Comparison of ENCODE assay signal across 8 cellular contexts in genomic region chr11:67438121-67438902, GRCh38. TPM values are rescaled to one million over a fixed set of nuclear protein-coding genes. Genes with fewer than 3 reads are reported as not detected.
DNase-seq lines count a peak whose midpoint lies in the region; ATAC-seq and TF ChIP-seq lines count a peak whose summit lies in the region.

No MANE protein-coding gene starts in this region.

- no peak for TF ChIP-seq CTCF in Loucy (conservative IDR thresholded peaks at IDR 0.05; ENCODE audit: low read length)
- no peak for TF ChIP-seq CTCF in lower lobe of right lung (IDR thresholded peaks at IDR 0.05)

- H3K79me2 ChIP-seq in Loucy (ENCODE audit: insufficient read depth, low read length): peaks cover 69% of the 10 kb centered on the region

- peak overlapping the region; percentile 100 for H3K4me3 ChIP-seq in Loucy (ENCODE audit: low read length, poor library complexity, severe bottlenecking)
- peak overlapping the region; percentile 50 for H3K4me3 ChIP-seq in lower lobe of right lung

- peak overlapping the region; percentile 90 for H3K4me2 ChIP-seq in Loucy (ENCODE audit: low read depth, low read length, poor library complexity, severe bottlenecking)

- peak overlapping the region; percentile 100 for H3K9ac ChIP-seq in Loucy (ENCODE audit: low read depth, low read length, poor library complexity, severe bottlenecking)

- H4K20me1 ChIP-seq in Loucy (ENCODE audit: insufficient read depth, low read length, poor library complexity, severe bottlenecking): peaks cover 35% of the 10 kb centered on the region

- no peak overlapping the region for H2AFZ ChIP-seq in Loucy (ENCODE audit: low read length)

- H3F3A ChIP-seq in Loucy (ENCODE audit: low read depth): 0 out of 2 replicates have a peak, but pooled peaks cover 2% of the 10 kb centered on the region

- DNase-seq in activated T-cell treated with anti-CD3 and anti-CD28 coated beads for 4 hours (peak; percentile 65), lower lobe of right lung (no peak), COR-L47 (lab: John Stamatoyannopoulos, UW) (no peak), anterior cingulate cortex (lab: John Stamatoyannopoulos, UW) (no peak), GM19240 (ENCODE audit: insufficient read length, low spot score) (no peak), RPMI8226 (no peak)
- peak; percentile 90 for DNase-seq in stimulated activated naive CD8-positive, alpha-beta T cell treated with anti-CD3 and anti-CD28 coated beads, Interleukin-15, Interleukin-2, amounts not matched to agents 100 U/mL and 50 U/mL, for 24 hours

- H3K27ac ChIP-seq in lower lobe of right lung: peak overlapping the region; percentile 58

- intact Hi-C loops in lower lobe of right lung (cut with DNase I): no loop called here

- ATAC-seq in lower lobe of right lung: peak in 1 of 2 donors; percentile 4
- ATAC-seq in stimulated activated naive CD8-positive, alpha-beta T cell treated with anti-CD3 and anti-CD28 coated beads, Interleukin-15, Interleukin-2, amounts not matched to agents 100 U/mL and 50 U/mL, for 24 hours: peak; percentile 37

- no peaks in the 10 kb centered on the region for H3K9me2 ChIP-seq in Loucy (replicated peaks; ENCODE audit: low read depth, low read length)

- H3K4me1 ChIP-seq in Loucy (ENCODE audit: insufficient read depth, low read length, poor library complexity, severe bottlenecking) (peaks cover 53% of the 10 kb centered on the region), lower lobe of right lung (peaks cover 37% of the 10 kb centered on the region)

- no peaks in the 10 kb centered on the region for H3K9me3 ChIP-seq in Loucy (ENCODE audit: insufficient read depth, low read depth, low read length)
- no peaks in the 10 kb centered on the region for H3K9me3 ChIP-seq in lower lobe of right lung

- peaks cover 20% of the 10 kb centered on the region; the same call in 1 of the 2 replicates for H3K36me3 ChIP-seq in Loucy (ENCODE audit: insufficient read depth, low read length)
- H3K36me3 ChIP-seq in lower lobe of right lung: peaks cover 80% of the 10 kb centered on the region

- H3K27me3 ChIP-seq in Loucy (ENCODE audit: insufficient read depth, low read length, poor library complexity, severe bottlenecking) (no peaks in the 10 kb centered on the region), lower lobe of right lung (ENCODE audit: low read depth) (no peaks in the 10 kb centered on the region)

RNA-seq across cellular contexts. Expression of gene PTPRCAP, which starts 0.8 kb away (rescaled TPM):
- total RNA-seq in lower lobe of right lung: 15.7 TPM

RNA-seq across cellular contexts. Expression of gene CORO1B, which starts 5.0 kb away (rescaled TPM):
- 150 TPM for total RNA-seq in lower lobe of right lung

RNA-seq across cellular contexts. Expression of gene RPS6KB2, which starts 10.0 kb away (rescaled TPM):
- 42.1 TPM for total RNA-seq in lower lobe of right lung

RNA-seq across cellular contexts. Expression of gene GPR152, which starts 14.2 kb away (rescaled TPM):
- not detected for total RNA-seq in lower lobe of right lung

RNA-seq across cellular contexts. Expression of gene CABP4, which starts 16.8 kb away (rescaled TPM):
- 4.0 TPM for total RNA-seq in lower lobe of right lung

Comparison
In these comparisons a context has a peak if more than half of its experiments do, and no peak if none do; other contexts are left out.
1. DNase-seq: peak in activated T-cell treated with anti-CD3 and anti-CD28 coated beads for 4 hours (single experiment) and stimulated activated naive CD8-positive, alpha-beta T cell treated with anti-CD3 and anti-CD28 coated beads, Interleukin-15, Interleukin-2, amounts not matched to agents 100 U/mL and 50 U/mL, for 24 hours (single experiment); none in lower lobe of right lung (single experiment), COR-L47 (single experiment), anterior cingulate cortex (0 of 58), GM19240 (single experiment) and RPMI8226 (single experiment).